28 cellular contexts compared by ENCODE assay signal in the genomic region with DNA sequence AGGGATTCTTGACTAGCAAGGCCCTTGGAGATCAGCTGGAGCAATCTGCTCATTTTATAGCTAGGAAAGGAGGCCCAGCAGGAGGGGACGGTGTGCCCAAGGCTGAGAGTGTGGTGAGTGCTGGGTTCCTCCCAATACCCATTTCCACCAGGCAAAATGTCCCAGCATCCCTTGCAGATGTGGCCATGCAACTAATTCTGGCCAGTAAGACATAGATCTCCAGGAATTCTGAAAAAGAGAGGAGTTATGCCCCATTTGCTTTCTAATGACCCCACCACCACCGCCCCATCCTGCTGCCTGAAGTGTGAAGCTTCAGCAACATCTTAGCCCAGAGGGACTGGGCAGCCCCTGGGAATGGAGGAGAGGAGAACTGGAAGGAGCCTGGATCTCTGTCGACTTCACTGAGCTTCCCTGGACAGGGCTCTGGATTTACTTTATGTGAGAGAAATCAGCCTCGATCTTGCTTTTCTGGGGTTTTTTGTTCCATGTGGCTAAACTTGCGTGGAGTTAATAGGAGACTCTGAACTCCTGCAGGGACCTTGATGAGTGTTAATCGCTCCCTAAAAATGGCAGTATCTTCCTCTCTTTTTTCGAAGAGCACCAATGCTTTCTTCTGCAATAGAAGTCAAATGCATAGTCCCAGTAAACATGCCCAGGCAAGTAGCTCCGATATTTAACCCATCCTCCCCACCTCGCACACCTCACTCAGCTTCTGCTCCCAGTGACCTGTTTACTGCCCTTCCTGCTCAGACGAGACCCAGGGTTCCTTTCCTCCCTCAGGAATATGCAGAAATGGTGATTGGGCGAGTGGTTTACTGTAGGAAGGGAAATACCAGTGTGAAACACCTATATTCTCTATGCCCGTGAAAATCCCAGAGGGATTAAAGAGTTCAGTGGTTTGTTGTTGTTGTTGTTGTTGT.
DNase-seq lines count a peak whose midpoint lies in the region; ATAC-seq and TF ChIP-seq lines count a peak whose summit lies in the region.
"Had no signal": no experiment of that assay in that cellular context is flagged by ENCODE, and none has a peak within 500 bp of the region (broad histone marks: within the 10 kb centered on the region; RNA-seq: fewer than 3 reads in every experiment).

No MANE protein-coding gene starts in this region.

- H3K36me3 Mint-ChIP-seq in GM23338 (ENCODE audit: low read depth) (no peaks in the 10 kb centered on the region), endodermal cell (ENCODE audit: low read depth) (no peaks in the 10 kb centered on the region)
- H3K36me3 Mint-ChIP-seq: activated naive CD4-positive, alpha-beta T cell treated with anti-CD3 and anti-CD28 coated beads, Interleukin-2, amount 10 ng/mL, durations not matched to agents 7 days and 5 days; natural killer cell treated with Interleukin-12 subunit alpha and Interleukin-12 subunit beta and Interleukin-15 and Interleukin-18, amount 100 ng/mL, for 72 hours had no signal

- no peaks in the 10 kb centered on the region for H3K27me3 ChIP-seq in GM23338 (ENCODE audit: insufficient read depth)
- no peaks in the 10 kb centered on the region for H3K27me3 ChIP-seq in endodermal cell (ENCODE audit: control insufficient read depth, insufficient read depth, low read length, poor library complexity, severe bottlenecking)
- no peaks in the 10 kb centered on the region for H3K27me3 ChIP-seq in smooth muscle cell (ENCODE audit: low read depth)

- 73 to 84% methylated on average over 5 to 12 of the region's 12 CpGs for WGBS in endodermal cell (ENCODE audit: insufficient coverage in 1 of 2, insufficient read length in 1 of 2), 2 experiments
- WGBS in smooth muscle cell (ENCODE audit: low lambda C conversion rate): 68% methylated on average over 12 of the region's 12 CpGs

- TF ChIP-seq CTCF in GM23338 (conservative IDR thresholded peaks at IDR 0.05; ENCODE audit: low read depth in 2 of 2): no peak
- TF ChIP-seq CTCF in endodermal cell (conservative IDR thresholded peaks at IDR 0.05): no peak
- no peak for TF ChIP-seq CTCF in smooth muscle cell (IDR thresholded peaks at IDR 0.05; ENCODE audit: borderline replicate concordance, insufficient read depth, poor library complexity, severe bottlenecking)

- peaks cover 38% of the 10 kb centered on the region for H3K4me1 ChIP-seq in GM23338 (ENCODE audit: insufficient read depth)
- no peaks in the 10 kb centered on the region for H3K4me1 ChIP-seq in endodermal cell (ENCODE audit: control insufficient read depth, insufficient read depth, low read length)
- H3K4me1 ChIP-seq in smooth muscle cell (ENCODE audit: low read depth): peaks cover 6% of the 10 kb centered on the region
- H3K4me1 ChIP-seq: gastrocnemius medialis, tibial artery had no signal

- peak overlapping the region; percentile 91 for H3K27ac Mint-ChIP-seq in GM23338
- H3K27ac Mint-ChIP-seq in endodermal cell: peak overlapping the region; percentile 41
- H3K27ac Mint-ChIP-seq: activated CD8-positive, alpha-beta T cell treated with anti-CD3 and anti-CD28 coated beads for 36 hours; activated naive CD4-positive, alpha-beta T cell treated with anti-CD3 and anti-CD28 coated beads, Interleukin-2, amount 10 ng/mL, durations not matched to agents 7 days and 5 days; activated T-cell treated with anti-CD3 and anti-CD28 coated beads, Interleukin-2, amount 50 U/mL, for 24 hours; natural killer cell treated with Interleukin-12 subunit alpha and Interleukin-12 subunit beta and Interleukin-15 and Interleukin-18, amount 100 ng/mL, for 72 hours; T-helper 2 cell treated with Interferon-gamma antibody and Interleukin-4, amounts not matched to agents 5 μg/mL and 100 μg/mL, for 36 hours had no signal

- H3K36me3 ChIP-seq in GM23338 (ENCODE audit: insufficient read depth): no peaks in the 10 kb centered on the region
- no peaks in the 10 kb centered on the region for H3K36me3 ChIP-seq in endodermal cell (ENCODE audit: control insufficient read depth, insufficient read depth, low read length)
- no peaks in the 10 kb centered on the region for H3K36me3 ChIP-seq in smooth muscle cell (ENCODE audit: low read depth)
- H3K36me3 ChIP-seq: gastrocnemius medialis, tibial artery had no signal

- no peaks in the 10 kb centered on the region for H3K79me2 ChIP-seq in GM23338 (replicated peaks; ENCODE audit: insufficient read depth)
- H3K79me2 ChIP-seq in smooth muscle cell (ENCODE audit: low read depth): no peaks in the 10 kb centered on the region

- peak overlapping the region; percentile 83 for H3K27ac ChIP-seq in GM23338 (ENCODE audit: low read depth)
- no peak overlapping the region for H3K27ac ChIP-seq in endodermal cell (ENCODE audit: low read depth, low read length)
- no peak overlapping the region for H3K27ac ChIP-seq in smooth muscle cell (ENCODE audit: low read depth)
- H3K27ac ChIP-seq: gastrocnemius medialis, RWPE1, tibial artery had no signal

- peak; percentile 56 for DNase-seq in GM23338 (ENCODE audit: low spot score)
- DNase-seq in MV-4-11 (lab: John Stamatoyannopoulos, UW): peak; percentile 68
- peak; percentile 78 for DNase-seq in endodermal cell
- DNase-seq in smooth muscle cell (lab: John Stamatoyannopoulos, UW; ENCODE audit: unreplicated experiment): no peak
- no peak for DNase-seq in NCI-H1436 (lab: John Stamatoyannopoulos, UW)
- DNase-seq in GOT3 (lab: John Stamatoyannopoulos, UW): no peak
- no peak for DNase-seq in retina
- DNase-seq: activated CD8-positive, alpha-beta T cell treated with anti-CD3 and anti-CD28 coated beads for 36 hours; activated naive CD4-positive, alpha-beta T cell treated with anti-CD3 and anti-CD28 coated beads, Interleukin-2, amount 10 ng/mL, durations not matched to agents 7 days and 5 days; activated T-cell treated with anti-CD3 and anti-CD28 coated beads, Interleukin-2, amount 50 U/mL, for 24 hours; aorta; cerebellar nuclear complex; DMS79 treated with DMSO at 0.1 percent for 48 hours; effector CD4-positive, alpha-beta T cell; gastrocnemius medialis; KG1; mesenchymal stem cell; NCI-H1048; NCI-H2029; NCI-H446; posterior cingulate gyrus; stimulated activated CD4-positive, alpha-beta T cell treated with anti-CD3 and anti-CD28 coated beads, Interleukin-2, amount 100 ng/mL, for 24 hours; stimulated activated naive CD4-positive, alpha-beta T cell treated with Interleukin-2 at 50 U/mL for 16 hours; tibial artery had no signal

- H3K4me1 Mint-ChIP-seq in GM23338: peaks cover 36% of the 10 kb centered on the region
- H3K4me1 Mint-ChIP-seq in endodermal cell: peaks cover 20% of the 10 kb centered on the region
- H3K4me1 Mint-ChIP-seq: activated naive CD4-positive, alpha-beta T cell treated with anti-CD3 and anti-CD28 coated beads, Interleukin-2, amount 10 ng/mL, durations not matched to agents 7 days and 5 days had no signal

- H3F3A ChIP-seq in GM23338 (replicated peaks; ENCODE audit: low read depth): no peaks in the 10 kb centered on the region; the same call in 1 of the 2 replicates
- H3F3A ChIP-seq in smooth muscle cell (ENCODE audit: low read depth): no peaks in the 10 kb centered on the region

- H3K9me2 ChIP-seq in GM23338 (ENCODE audit: insufficient read depth): peaks cover 19% of the 10 kb centered on the region

- H3K4me2 ChIP-seq in GM23338: peak overlapping the region; percentile 3; the same call in 1 of the 2 replicates
- no peak overlapping the region for H3K4me2 ChIP-seq in smooth muscle cell

- H2AFZ ChIP-seq in GM23338 (no peak overlapping the region), smooth muscle cell (ENCODE audit: low read depth) (peak overlapping the region; percentile 49)

- H3K4me3 Mint-ChIP-seq in GM23338 (no peak overlapping the region; the same call in 2 of the 3 replicates), endodermal cell (no peak overlapping the region)
- H3K4me3 Mint-ChIP-seq: activated CD8-positive, alpha-beta T cell treated with anti-CD3 and anti-CD28 coated beads for 36 hours; activated naive CD4-positive, alpha-beta T cell treated with anti-CD3 and anti-CD28 coated beads, Interleukin-2, amount 10 ng/mL, durations not matched to agents 7 days and 5 days; activated T-cell treated with anti-CD3 and anti-CD28 coated beads, Interleukin-2, amount 50 U/mL, for 24 hours; natural killer cell treated with Interleukin-12 subunit alpha and Interleukin-12 subunit beta and Interleukin-15 and Interleukin-18, amount 100 ng/mL, for 72 hours; T-helper 2 cell treated with Interferon-gamma antibody and Interleukin-4, amounts not matched to agents 5 μg/mL and 100 μg/mL, for 36 hours had no signal

- H3K9me3 ChIP-seq in endodermal cell (ENCODE audit: control insufficient read depth, low read length) (no peaks in the 10 kb centered on the region), smooth muscle cell (replicated peaks; ENCODE audit: low read depth) (no peaks in the 10 kb centered on the region)
- H3K9me3 ChIP-seq: gastrocnemius medialis, tibial artery had no signal

- no peak overlapping the region for H3K4me3 ChIP-seq in GM23338
- H3K4me3 ChIP-seq in endodermal cell (ENCODE audit: low read length): no peak overlapping the region
- H3K4me3 ChIP-seq in smooth muscle cell: no peak overlapping the region
- H3K4me3 ChIP-seq: gastrocnemius medialis, tibial artery had no signal

- peak; percentile 97 for ATAC-seq in GM23338
- ATAC-seq: activated CD8-positive, alpha-beta T cell treated with anti-CD3 and anti-CD28 coated beads for 36 hours; gastrocnemius medialis; natural killer cell treated with Interleukin-12 subunit alpha and Interleukin-12 subunit beta and Interleukin-15 and Interleukin-18, amount 100 ng/mL, for 72 hours; SK-N-SH treated with all-trans-retinoic acid at 6 μM for 48 hours had no signal

- H4K20me1 ChIP-seq in GM23338 (replicated peaks; ENCODE audit: insufficient read depth) (no peaks in the 10 kb centered on the region), smooth muscle cell (ENCODE audit: low read depth) (no peaks in the 10 kb centered on the region)

- H3K9me3 Mint-ChIP-seq in GM23338: no peaks in the 10 kb centered on the region
- no peaks in the 10 kb centered on the region for H3K9me3 Mint-ChIP-seq in endodermal cell
- H3K9me3 Mint-ChIP-seq: activated CD8-positive, alpha-beta T cell treated with anti-CD3 and anti-CD28 coated beads for 36 hours; activated naive CD4-positive, alpha-beta T cell treated with anti-CD3 and anti-CD28 coated beads, Interleukin-2, amount 10 ng/mL, durations not matched to agents 7 days and 5 days; natural killer cell treated with Interleukin-12 subunit alpha and Interleukin-12 subunit beta and Interleukin-15 and Interleukin-18, amount 100 ng/mL, for 72 hours; T-helper 2 cell treated with Interferon-gamma antibody and Interleukin-4, amounts not matched to agents 5 μg/mL and 100 μg/mL, for 36 hours had no signal

- H3K9ac ChIP-seq in endodermal cell (ENCODE audit: extremely low read depth, low read length, poor library complexity, severe bottlenecking) (no peak overlapping the region), smooth muscle cell (ENCODE audit: low read depth) (no peak overlapping the region)

- peaks cover 3% of the 10 kb centered on the region for H3K27me3 Mint-ChIP-seq in GM23338 (ENCODE audit: insufficient read depth, low read depth, poor library complexity)
- no peaks in the 10 kb centered on the region for H3K27me3 Mint-ChIP-seq in endodermal cell (ENCODE audit: insufficient read depth)

TF ChIP-seq in GM23338, 12 proteins besides CTCF, POLR2A, EP300 and RAD21 (continues in another document):
- no peak for TF ChIP-seq POLR2AphosphoS5 (IDR thresholded peaks at IDR 0.05; ENCODE audit: low read depth)

Comparison
In these comparisons a context has a peak if more than half of its experiments do, and no peak if none do; other contexts are left out.
1. DNase-seq: peak in GM23338 (single experiment), MV-4-11 (single experiment) and endodermal cell (single experiment); none in smooth muscle cell (single experiment), NCI-H1436 (single experiment), GOT3 (single experiment) and retina (single experiment).